In the genomic region with DNA sequence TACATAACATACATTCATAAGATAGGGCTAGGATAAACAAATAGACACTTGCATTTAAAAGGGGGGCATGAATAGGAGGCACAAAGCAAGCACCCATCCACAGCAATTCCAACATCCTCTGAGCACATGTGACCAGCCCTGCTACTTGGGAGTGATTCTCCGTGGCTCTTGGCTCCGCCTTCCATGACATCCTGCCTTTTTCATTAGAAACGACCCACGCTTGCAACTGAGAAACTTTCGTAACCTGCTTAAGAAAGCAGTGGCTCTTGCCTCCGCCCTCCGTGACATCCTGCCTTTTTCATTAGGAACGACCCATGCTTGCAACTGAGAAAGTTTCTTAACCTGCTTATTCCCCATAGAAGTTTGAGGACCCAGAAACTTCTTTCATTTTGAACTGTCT, we compare ENCODE assay signal across 12 cellular contexts. TPM values are rescaled to one million over a fixed set of nuclear protein-coding genes. Genes with fewer than 3 reads are reported as not detected.
DNase-seq lines count a peak whose midpoint lies in the region; ATAC-seq, FAIRE-seq and TF ChIP-seq lines count a peak whose summit lies in the region.
"Had no signal": no experiment of that assay in that cellular context is flagged by ENCODE, and none has a peak within 500 bp of the region (broad histone marks: within the 10 kb centered on the region; RNA-seq: fewer than 3 reads in every experiment).

No MANE protein-coding gene starts in this region.

- TF ChIP-seq POLR2A in H54 (IDR thresholded peaks at IDR 0.05; ENCODE audit: low read depth, low read length), result no peak

- DNase-seq in H54 (ENCODE audit: insufficient read length, low spot score) (no peak), RPMI7951 (ENCODE audit: low read depth) (peak; percentile 54), KG1 (lab: John Stamatoyannopoulos, UW) (no peak), aorta (no peak), WERI-Rb-1 (no peak)
- peak; percentile 18 for DNase-seq in activated naive CD8-positive, alpha-beta T cell treated with anti-CD3 and anti-CD28 coated beads for 36 hours
- peak; percentile 30 for DNase-seq in stimulated activated CD4-positive, alpha-beta T cell treated with anti-CD3 and anti-CD28 coated beads, Interleukin-4, amount 100 ng/mL, for 1 hour
- DNase-seq: nucleus accumbens had no signal

- H3K4me3 Mint-ChIP-seq in activated naive CD8-positive, alpha-beta T cell treated with anti-CD3 and anti-CD28 coated beads for 36 hours, result no peak overlapping the region
- H3K4me3 Mint-ChIP-seq: brain had no signal

- no peaks in the 10 kb centered on the region for H3K9me3 ChIP-seq in aorta (ENCODE audit: control insufficient read depth, low read length)
- H3K9me3 ChIP-seq in WERI-Rb-1 (ENCODE audit: severe bottlenecking), result no peaks in the 10 kb centered on the region

- H3K4me1 ChIP-seq in aorta (ENCODE audit: control insufficient read depth in 1 of 2, insufficient read depth in 2 of 2, low read length in 2 of 2), result no peaks in the 10 kb centered on the region

- no peak overlapping the region for H3K27ac ChIP-seq in aorta (ENCODE audit: low read depth in 1 of 2, low read length in 2 of 2)
- H3K27ac ChIP-seq in WERI-Rb-1, result no peak overlapping the region
- H3K27ac ChIP-seq: epithelial cell of prostate, HL-60, VCaP had no signal

- 80 to 81% methylated on average over 8 of the region's 8 CpGs for WGBS in aorta, 2 donors

- no peak overlapping the region for H3K27ac Mint-ChIP-seq in activated naive CD8-positive, alpha-beta T cell treated with anti-CD3 and anti-CD28 coated beads for 36 hours
- H3K27ac Mint-ChIP-seq: brain had no signal

- H3K4me3 ChIP-seq in aorta (ENCODE audit: low read length in 2 of 2), result no peak overlapping the region
- H3K4me3 ChIP-seq in WERI-Rb-1 (ENCODE audit: low read depth, low read length), result no peak overlapping the region

- no peak for TF ChIP-seq CTCF in WERI-Rb-1 (IDR thresholded peaks at IDR 0.05; ENCODE audit: low read depth, low read length)

- ATAC-seq in aorta (ENCODE audit: low FRiP score), result no peak

- peaks cover 13% of the 10 kb centered on the region for H3K4me1 Mint-ChIP-seq in activated naive CD8-positive, alpha-beta T cell treated with anti-CD3 and anti-CD28 coated beads for 36 hours

- no peaks in the 10 kb centered on the region for H3K9me3 Mint-ChIP-seq in activated naive CD8-positive, alpha-beta T cell treated with anti-CD3 and anti-CD28 coated beads for 36 hours

- peak; percentile 45 for FAIRE-seq in H54 (lab: Jason Lieb, UNC)

- no peaks in the 10 kb centered on the region for H3K36me3 Mint-ChIP-seq in activated naive CD8-positive, alpha-beta T cell treated with anti-CD3 and anti-CD28 coated beads for 36 hours
- H3K36me3 Mint-ChIP-seq: brain had no signal

- H3K36me3 ChIP-seq in aorta (ENCODE audit: control insufficient read depth in 1 of 2, insufficient read depth in 2 of 2, low read length in 1 of 2) (no peaks in the 10 kb centered on the region), WERI-Rb-1 (no peaks in the 10 kb centered on the region)

- no peaks in the 10 kb centered on the region for H3K27me3 ChIP-seq in aorta (ENCODE audit: control insufficient read depth in 1 of 2, insufficient read depth in 2 of 2, low read length in 1 of 2)
- no peaks in the 10 kb centered on the region for H3K27me3 ChIP-seq in WERI-Rb-1 (ENCODE audit: insufficient read depth, low read depth, severe bottlenecking)

- intact Hi-C loops in aorta (cut with DNase I), result no loop called here

- peaks cover 25% of the 10 kb centered on the region for H3K27me3 Mint-ChIP-seq in activated naive CD8-positive, alpha-beta T cell treated with anti-CD3 and anti-CD28 coated beads for 36 hours

RNA-seq across cellular contexts. Expression of a gene that starts 53.4 kb away (rescaled TPM):
- 0.96 and 4.3 TPM in 2 replicates for total RNA-seq in RPMI7951 (2014; rRNA removed; shearing (Covaris generic))
- total RNA-seq in activated naive CD8-positive, alpha-beta T cell treated with anti-CD3 and anti-CD28 coated beads for 36 hours, result 1 to 10 TPM; 1.5 to 2.6 TPM
- 10 to 100 TPM; 25.3 to 25.4 TPM for total RNA-seq in aorta
- 1 to 10 TPM; 5.5 to 6.3 TPM for polyA plus RNA-seq in aorta

Comparison
In these comparisons a context has a peak if more than half of its experiments do, and no peak if none do; other contexts are left out.
1. DNase-seq: peak in RPMI7951 (single experiment), activated naive CD8-positive, alpha-beta T cell treated with anti-CD3 and anti-CD28 coated beads for 36 hours (single experiment) and stimulated activated CD4-positive, alpha-beta T cell treated with anti-CD3 and anti-CD28 coated beads, Interleukin-4, amount 100 ng/mL, for 1 hour (single experiment); none in H54 (single experiment), KG1 (single experiment), aorta (0 of 2) and WERI-Rb-1 (single experiment).